8 cellular contexts compared by ENCODE assay signal in the genomic region with DNA sequence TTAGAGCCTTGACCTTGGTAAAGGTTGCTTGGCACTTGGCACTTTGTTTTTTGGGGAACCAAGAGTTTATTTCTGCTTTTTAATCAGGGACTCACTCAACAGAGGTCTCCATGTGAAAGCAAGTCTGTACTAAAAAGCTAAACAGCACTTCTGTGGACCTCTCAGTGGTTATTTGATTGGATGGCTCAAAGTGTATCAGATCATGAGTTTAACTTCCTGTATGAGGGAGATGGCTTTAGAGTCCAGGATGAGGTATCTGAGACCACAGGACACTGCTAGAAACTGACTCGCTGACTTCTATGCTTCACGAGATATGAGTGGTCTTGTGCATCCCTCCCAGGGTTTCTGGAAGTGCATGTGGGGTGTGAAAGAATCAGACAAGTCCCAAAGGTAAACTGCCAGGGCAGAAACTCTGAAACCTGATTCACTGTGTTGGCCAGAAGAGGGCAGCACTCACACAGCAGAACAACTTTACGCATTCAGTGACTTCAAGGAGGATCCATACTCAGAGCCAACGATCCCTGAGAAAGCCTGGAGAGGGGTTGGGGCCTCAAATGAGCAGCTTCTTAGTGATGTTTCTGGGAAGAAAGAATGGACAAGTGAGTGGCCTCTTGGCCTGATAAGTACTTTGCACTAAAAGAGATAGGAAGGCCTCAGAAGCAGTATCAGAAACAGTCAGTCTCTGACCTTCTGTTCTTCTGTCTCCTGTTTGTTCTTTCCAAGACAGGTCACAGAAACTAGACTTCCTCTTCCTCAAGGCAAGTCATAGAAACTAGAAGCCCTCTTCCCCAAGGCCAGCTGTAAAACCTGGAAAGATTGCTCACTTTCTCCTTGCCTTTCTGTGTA.
A peak's percentile ranks its signal among the peaks of the same experiment; 100 is the strongest.
DNase-seq lines count a peak whose midpoint lies in the region; ATAC-seq and TF ChIP-seq lines count a peak whose summit lies in the region.

No MANE protein-coding gene starts in this region.

- H3K27me3 ChIP-seq in KMS-11 (ENCODE audit: insufficient read depth, low read depth) (no peaks in the 10 kb centered on the region), adrenal gland (no peaks in the 10 kb centered on the region)

- H3K36me3 ChIP-seq in KMS-11 (ENCODE audit: insufficient read depth): no peaks in the 10 kb centered on the region
- no peaks in the 10 kb centered on the region for H3K36me3 ChIP-seq in adrenal gland (replicated peaks in 1 of 2)

- no peak for TF ChIP-seq POLR2A in adrenal gland (IDR thresholded peaks at IDR 0.05)

- intact Hi-C loops in adrenal gland (cut with DNase I) (loop anchor here (5.0 to 10.0 kb wide), 3 partner anchors 47 to 232 kb away; no protein-coding TSS in a partner anchor), left ventricle myocardium superior (cut with micrococcal nuclease) (loop anchor here (5.0 kb wide), 1 partner anchor 217 kb away; no protein-coding TSS in a partner anchor)

- WGBS in adrenal gland, 4 donors: 3 to 16% (median 5%) methylated on average over 4 of the region's 4 CpGs

- no peaks in the 10 kb centered on the region for H3K79me2 ChIP-seq in KMS-11 (ENCODE audit: insufficient read depth, low read depth)

- TF ChIP-seq CTCF in KMS-11 (conservative IDR thresholded peaks at IDR 0.05; ENCODE audit: low read depth, low read length): peak; percentile 92
- peak; percentile 75 to 92 (median 84) for TF ChIP-seq CTCF in adrenal gland (IDR thresholded peaks at IDR 0.05)

- no peak overlapping the region for H3K9ac ChIP-seq in KMS-11

- H3K9me3 ChIP-seq in adrenal gland (replicated peaks in 1 of 3): no peaks in the 10 kb centered on the region

- H3K4me3 ChIP-seq in KMS-11 (IDR thresholded peaks at IDR 0.05; ENCODE audit: insufficient read depth, low read depth, low read length) (no peak overlapping the region), adrenal gland (no peak overlapping the region)

- H3K4me2 ChIP-seq in KMS-11: no peak overlapping the region

- no peak overlapping the region for H2AFZ ChIP-seq in KMS-11 (ENCODE audit: low read depth)

- peak; percentile 55 for ATAC-seq in GM21367 (IDR thresholded peaks at IDR 0.05; ENCODE audit: unreplicated experiment)
- ATAC-seq in left ventricle myocardium superior: peak; percentile 76

- peak; percentile 74 for DNase-seq in D341Med (ENCODE audit: low spot score)
- DNase-seq in SKM-1 (lab: John Stamatoyannopoulos, UW; ENCODE audit: unreplicated experiment): peak; percentile 42
- peak; percentile 55 to 85 (median 69) for DNase-seq in adrenal gland
- peak; percentile 39 for DNase-seq in left ventricle myocardium superior
- peak; percentile 57 for DNase-seq in retina
- no peak for DNase-seq in effector CD8-positive, alpha-beta T cell (lab: John Stamatoyannopoulos, UW)

- no peak overlapping the region for H3K27ac ChIP-seq in KMS-11
- H3K27ac ChIP-seq in adrenal gland: no peak overlapping the region

- H3K4me1 ChIP-seq in KMS-11 (ENCODE audit: low read depth, poor library complexity, severe bottlenecking): no peaks in the 10 kb centered on the region
- H3K4me1 ChIP-seq in adrenal gland (replicated peaks in 1 of 2): no peaks in the 10 kb centered on the region

- no peaks in the 10 kb centered on the region for H4K20me1 ChIP-seq in KMS-11 (ENCODE audit: insufficient read depth)
